Comparison of ENCODE assay signal across 1 cellular context in genomic region chr1:205631010-205631726, GRCh38.
TF ChIP-seq lines count a peak whose summit lies in the region.

No MANE protein-coding gene starts in this region.

TF ChIP-seq in K562, 482 proteins besides CTCF, POLR2A, EP300 and RAD21 (continued from another document and continues in another):
- TF ChIP-seq MEF2A (IDR thresholded peaks at IDR 0.05; ENCODE audit: control insufficient read depth, low read depth, low read length) (no peak), ZNF184 (CRISPR knock-in tag; IDR thresholded peaks at IDR 0.05) (no peak), NEUROD1 (IDR thresholded peaks at IDR 0.05; ENCODE audit: borderline replicate concordance, low read depth, low read length, partially characterized antibody) (no peak), ARNT (IDR thresholded peaks at IDR 0.05) (peak; percentile 37 to 57; a peak in 1 of 4 replicates), DPF2 (IDR thresholded peaks at IDR 0.05) (peak; percentile 74), TOE1 (IDR thresholded peaks at IDR 0.05; ENCODE audit: borderline replicate concordance) (peak; percentile 57; the same call in 1 of the 2 replicates), TOE1 (CRISPR knock-in tag; IDR thresholded peaks at IDR 0.05; ENCODE audit: borderline replicate concordance, low read depth) (no peak), ZNF785 (CRISPR knock-in tag; IDR thresholded peaks at IDR 0.05) (no peak), EGR1 (conservative IDR thresholded peaks at IDR 0.05) (peak; percentile 44), NONO (IDR thresholded peaks at IDR 0.05; ENCODE audit: low read depth in 2 of 2, low read length in 1 of 2) (peak in 1 of 2 experiments; percentile 29; a peak in 1 of 4 replicates), KAT8 (IDR thresholded peaks at IDR 0.05; ENCODE audit: low read depth) (no peak), ZC3H11A (IDR thresholded peaks at IDR 0.05; ENCODE audit: low read depth, low read length) (no peak), ZBTB9 (CRISPR knock-in tag; IDR thresholded peaks at IDR 0.05) (peak; percentile 17; the same call in 1 of the 2 replicates), MED1 (CRISPR knock-in tag; IDR thresholded peaks at IDR 0.05; ENCODE audit: borderline replicate concordance) (no peak), TAF1 (IDR thresholded peaks at IDR 0.05; ENCODE audit: control insufficient read depth, extremely low read depth, insufficient read depth, low read length, severe bottlenecking) (peak; percentile 83), NCOA6 (IDR thresholded peaks at IDR 0.05) (no peak), THRA (IDR thresholded peaks at IDR 0.05) (no peak), FOSL1 (tag; conservative IDR thresholded peaks at IDR 0.05) (0 out of 2 replicates have a peak, but pooled peaks have one; percentile 17), BACH1 (tag; IDR thresholded peaks at IDR 0.05) (no peak), KDM4B (IDR thresholded peaks at IDR 0.05; ENCODE audit: borderline replicate concordance in 2 of 2, low read depth in 1 of 2) (peak in 1 of 2 experiments; percentile 55; a peak in 1 of 4 replicates), ZKSCAN3 (CRISPR knock-in tag; IDR thresholded peaks at IDR 0.05) (no peak), SRSF1 (IDR thresholded peaks at IDR 0.05; ENCODE audit: low read depth, low read length) (no peak), UBTF (IDR thresholded peaks at IDR 0.05; ENCODE audit: borderline replicate concordance in 1 of 2, low read depth in 2 of 2, low read length in 2 of 2) (peak in 1 of 2 experiments; percentile 57; a peak in 1 of 4 replicates), FOXJ2 (tag; IDR thresholded peaks at IDR 0.05) (no peak), CSDE1 (IDR thresholded peaks at IDR 0.05) (no peak)
- TF ChIP-seq, protein P1, sequence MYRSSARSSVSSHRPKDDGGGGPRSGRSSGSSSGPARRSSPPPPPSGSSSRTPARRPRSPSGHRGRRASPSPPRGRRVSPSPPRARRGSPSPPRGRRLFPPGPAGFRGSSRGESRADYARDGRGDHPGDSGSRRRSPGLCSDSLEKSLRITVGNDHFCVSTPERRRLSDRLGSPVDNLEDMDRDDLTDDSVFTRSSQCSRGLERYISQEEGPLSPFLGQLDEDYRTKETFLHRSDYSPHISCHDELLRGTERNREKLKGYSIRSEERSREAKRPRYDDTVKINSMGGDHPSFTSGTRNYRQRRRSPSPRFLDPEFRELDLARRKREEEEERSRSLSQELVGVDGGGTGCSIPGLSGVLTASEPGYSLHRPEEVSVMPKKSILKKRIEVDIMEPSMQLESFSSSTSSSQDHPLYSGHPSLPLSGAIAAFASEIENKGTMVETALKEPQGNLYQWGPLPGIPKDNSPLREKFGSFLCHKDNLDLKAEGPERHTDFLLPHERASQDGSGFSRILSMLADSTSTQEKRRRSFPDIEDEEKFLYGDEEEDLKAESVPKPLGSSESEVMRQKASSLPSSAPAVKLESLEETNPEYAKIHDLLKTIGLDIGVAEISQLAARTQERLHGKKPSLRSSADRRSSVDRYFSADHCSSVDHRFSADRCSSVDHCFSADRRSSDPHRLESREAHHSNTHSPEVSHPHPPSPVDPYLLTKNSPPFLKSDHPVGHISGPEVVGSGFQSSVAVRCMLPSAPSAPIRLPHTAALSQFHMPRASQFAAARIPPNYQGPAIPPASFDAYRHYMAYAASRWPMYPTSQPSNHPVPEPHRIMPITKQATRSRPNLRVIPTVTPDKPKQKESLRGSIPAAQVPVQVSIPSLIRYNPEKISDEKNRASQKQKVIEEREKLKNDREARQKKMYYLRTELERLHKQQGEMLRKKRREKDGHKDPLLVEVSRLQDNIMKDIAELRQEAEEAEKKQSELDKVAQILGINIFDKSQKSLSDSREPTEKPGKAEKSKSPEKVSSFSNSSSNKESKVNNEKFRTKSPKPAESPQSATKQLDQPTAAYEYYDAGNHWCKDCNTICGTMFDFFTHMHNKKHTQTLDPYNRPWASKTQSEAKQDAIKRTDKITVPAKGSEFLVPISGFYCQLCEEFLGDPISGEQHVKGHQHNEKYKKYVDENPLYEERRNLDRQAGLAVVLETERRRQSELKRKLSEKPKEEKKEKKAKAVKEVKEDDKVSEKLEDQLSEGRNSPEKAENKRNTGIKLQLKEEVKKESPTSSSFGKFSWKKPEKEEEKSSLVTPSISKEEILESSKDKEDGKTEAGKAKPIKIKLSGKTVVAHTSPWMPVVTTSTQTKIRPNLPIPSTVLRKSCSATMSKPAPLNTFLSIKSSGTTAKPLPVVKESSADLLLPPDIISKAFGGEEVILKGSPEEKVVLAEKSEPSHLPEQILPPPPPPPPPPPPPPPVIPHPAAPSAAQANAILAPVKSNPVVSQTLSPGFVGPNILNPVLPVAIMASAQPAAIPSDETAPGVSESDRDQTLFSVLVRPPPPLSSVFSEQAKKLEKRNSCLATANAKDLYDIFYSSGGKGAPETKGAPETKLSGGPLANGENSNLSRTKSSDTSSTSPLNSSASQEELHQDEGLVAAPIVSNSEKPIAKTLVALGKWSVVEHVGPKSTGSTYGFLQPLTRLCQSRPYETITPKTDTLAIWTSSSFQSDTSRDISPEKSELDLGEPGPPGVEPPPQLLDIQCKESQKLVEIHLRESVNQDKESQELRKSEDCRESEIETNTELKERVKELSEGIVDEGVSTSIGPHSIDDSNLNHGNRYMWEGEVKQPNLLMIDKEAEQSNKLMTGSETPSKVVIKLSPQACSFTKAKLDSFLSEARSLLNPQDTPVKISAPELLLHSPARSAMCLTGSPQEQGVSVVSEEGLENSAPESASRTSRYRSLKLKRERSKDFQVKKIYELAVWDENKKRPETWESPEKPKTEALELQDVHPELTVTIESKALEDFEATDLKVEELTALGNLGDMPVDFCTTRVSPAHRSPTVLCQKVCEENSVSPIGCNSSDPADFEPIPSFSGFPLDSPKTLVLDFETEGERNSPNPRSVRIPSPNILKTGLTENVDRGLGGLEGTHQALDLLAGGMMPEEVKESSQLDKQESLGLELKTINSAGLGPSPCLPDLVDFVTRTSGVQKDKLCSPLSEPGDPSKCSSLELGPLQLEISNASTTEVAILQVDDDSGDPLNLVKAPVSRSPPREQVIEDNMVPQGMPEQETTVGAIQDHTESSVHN (IDR thresholded peaks at IDR 0.05; ENCODE audit: borderline replicate concordance in 1 of 2, low read depth in 1 of 2) = 0 out of 4 replicates have a peak, but pooled peaks of 1 of the 2 experiments have one; percentile 26
- TF ChIP-seq, protein P2, sequence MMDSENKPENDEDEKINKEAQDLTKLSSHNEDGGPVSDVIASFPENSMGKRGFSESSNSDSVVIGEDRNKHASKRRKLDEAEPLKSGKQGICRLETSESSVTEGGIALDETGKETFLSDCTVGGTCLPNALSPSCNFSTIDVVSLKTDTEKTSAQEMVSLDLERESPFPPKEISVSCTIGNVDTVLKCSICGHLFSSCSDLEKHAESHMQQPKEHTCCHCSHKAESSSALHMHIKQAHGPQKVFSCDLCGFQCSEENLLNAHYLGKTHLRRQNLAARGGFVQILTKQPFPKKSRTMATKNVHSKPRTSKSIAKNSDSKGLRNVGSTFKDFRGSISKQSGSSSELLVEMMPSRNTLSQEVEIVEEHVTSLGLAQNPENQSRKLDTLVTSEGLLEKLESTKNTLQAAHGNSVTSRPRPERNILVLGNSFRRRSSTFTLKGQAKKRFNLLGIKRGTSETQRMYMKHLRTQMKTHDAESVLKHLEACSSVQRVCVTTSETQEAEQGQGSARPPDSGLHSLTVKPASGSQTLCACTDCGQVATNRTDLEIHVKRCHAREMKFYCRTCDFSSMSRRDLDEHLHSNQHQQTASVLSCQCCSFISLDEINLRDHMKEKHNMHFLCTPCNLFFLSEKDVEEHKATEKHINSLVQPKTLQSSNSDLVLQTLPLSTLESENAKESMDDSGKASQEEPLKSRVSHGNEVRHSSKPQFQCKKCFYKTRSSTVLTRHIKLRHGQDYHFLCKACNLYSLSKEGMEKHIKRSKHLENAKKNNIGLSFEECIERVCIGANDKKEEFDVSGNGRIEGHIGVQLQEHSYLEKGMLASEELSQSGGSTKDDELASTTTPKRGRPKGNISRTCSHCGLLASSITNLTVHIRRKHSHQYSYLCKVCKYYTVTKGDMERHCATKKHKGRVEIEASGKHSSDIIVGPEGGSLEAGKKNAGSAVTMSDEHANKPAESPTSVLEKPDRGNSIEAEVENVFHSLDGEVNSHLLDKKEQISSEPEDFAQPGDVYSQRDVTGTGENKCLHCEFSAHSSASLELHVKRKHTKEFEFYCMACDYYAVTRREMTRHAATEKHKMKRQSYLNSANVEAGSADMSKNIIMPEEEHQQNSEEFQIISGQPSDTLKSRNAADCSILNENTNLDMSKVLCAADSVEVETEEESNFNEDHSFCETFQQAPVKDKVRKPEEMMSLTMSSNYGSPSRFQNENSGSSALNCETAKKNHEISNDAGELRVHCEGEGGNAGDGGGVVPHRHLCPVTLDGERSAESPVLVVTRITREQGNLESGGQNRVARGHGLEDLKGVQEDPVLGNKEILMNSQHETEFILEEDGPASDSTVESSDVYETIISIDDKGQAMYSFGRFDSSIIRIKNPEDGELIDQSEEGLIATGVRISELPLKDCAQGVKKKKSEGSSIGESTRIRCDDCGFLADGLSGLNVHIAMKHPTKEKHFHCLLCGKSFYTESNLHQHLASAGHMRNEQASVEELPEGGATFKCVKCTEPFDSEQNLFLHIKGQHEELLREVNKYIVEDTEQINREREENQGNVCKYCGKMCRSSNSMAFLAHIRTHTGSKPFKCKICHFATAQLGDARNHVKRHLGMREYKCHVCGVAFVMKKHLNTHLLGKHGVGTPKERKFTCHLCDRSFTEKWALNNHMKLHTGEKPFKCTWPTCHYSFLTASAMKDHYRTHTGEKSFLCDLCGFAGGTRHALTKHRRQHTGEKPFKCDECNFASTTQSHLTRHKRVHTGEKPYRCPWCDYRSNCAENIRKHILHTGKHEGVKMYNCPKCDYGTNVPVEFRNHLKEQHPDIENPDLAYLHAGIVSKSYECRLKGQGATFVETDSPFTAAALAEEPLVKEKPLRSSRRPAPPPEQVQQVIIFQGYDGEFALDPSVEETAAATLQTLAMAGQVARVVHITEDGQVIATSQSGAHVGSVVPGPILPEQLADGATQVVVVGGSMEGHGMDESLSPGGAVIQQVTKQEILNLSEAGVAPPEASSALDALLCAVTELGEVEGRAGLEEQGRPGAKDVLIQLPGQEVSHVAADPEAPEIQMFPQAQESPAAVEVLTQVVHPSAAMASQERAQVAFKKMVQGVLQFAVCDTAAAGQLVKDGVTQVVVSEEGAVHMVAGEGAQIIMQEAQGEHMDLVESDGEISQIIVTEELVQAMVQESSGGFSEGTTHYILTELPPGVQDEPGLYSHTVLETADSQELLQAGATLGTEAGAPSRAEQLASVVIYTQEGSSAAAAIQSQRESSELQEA (IDR thresholded peaks at IDR 0.05; ENCODE audit: low read depth) = peak; percentile 57; the same call in 1 of the 2 replicates
- TF ChIP-seq, protein P3, sequence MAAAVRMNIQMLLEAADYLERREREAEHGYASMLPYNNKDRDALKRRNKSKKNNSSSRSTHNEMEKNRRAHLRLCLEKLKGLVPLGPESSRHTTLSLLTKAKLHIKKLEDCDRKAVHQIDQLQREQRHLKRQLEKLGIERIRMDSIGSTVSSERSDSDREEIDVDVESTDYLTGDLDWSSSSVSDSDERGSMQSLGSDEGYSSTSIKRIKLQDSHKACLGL (CRISPR knock-in tag; IDR thresholded peaks at IDR 0.05; ENCODE audit: borderline replicate concordance, poor library complexity, severe bottlenecking) = no peak
- TF ChIP-seq, protein P4, sequence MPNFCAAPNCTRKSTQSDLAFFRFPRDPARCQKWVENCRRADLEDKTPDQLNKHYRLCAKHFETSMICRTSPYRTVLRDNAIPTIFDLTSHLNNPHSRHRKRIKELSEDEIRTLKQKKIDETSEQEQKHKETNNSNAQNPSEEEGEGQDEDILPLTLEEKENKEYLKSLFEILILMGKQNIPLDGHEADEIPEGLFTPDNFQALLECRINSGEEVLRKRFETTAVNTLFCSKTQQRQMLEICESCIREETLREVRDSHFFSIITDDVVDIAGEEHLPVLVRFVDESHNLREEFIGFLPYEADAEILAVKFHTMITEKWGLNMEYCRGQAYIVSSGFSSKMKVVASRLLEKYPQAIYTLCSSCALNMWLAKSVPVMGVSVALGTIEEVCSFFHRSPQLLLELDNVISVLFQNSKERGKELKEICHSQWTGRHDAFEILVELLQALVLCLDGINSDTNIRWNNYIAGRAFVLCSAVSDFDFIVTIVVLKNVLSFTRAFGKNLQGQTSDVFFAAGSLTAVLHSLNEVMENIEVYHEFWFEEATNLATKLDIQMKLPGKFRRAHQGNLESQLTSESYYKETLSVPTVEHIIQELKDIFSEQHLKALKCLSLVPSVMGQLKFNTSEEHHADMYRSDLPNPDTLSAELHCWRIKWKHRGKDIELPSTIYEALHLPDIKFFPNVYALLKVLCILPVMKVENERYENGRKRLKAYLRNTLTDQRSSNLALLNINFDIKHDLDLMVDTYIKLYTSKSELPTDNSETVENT (CRISPR knock-in tag; IDR thresholded peaks at IDR 0.05) = 0 out of 2 replicates have a peak, but pooled peaks have one; percentile 42
